In the genomic region with DNA sequence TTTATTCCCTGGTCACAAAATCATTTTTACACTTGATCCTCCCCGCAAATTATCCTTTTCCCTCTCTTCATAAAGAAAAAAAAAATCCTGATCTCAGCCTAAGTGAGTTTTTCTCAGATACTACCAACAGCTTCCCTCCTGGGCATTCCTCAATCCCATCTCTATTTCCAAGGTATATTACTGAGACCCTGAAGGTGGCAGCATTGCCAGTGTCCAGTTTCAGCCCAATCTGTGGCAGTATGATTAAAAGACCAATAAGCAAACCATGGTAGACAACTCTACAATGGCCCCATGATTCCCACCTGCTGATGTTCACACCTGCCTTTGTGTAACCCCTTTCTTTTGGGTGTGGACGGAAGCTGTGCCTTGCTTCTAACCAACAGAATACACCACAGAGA, we compare ENCODE assay signal across 29 cellular contexts. TPM values are rescaled to one million over a fixed set of nuclear protein-coding genes. Genes with fewer than 3 reads are reported as not detected.
DNase-seq lines count a peak whose midpoint lies in the region; ATAC-seq and TF ChIP-seq lines count a peak whose summit lies in the region.
"Had no signal": no experiment of that assay in that cellular context is flagged by ENCODE, and none has a peak within 500 bp of the region (broad histone marks: within the 10 kb centered on the region; RNA-seq: fewer than 3 reads in every experiment).

No MANE protein-coding gene starts in this region.

- POLR2A ChIA-PET in WTC11 (lab: Charles Lee): no interaction called here

- H3K4me1 Mint-ChIP-seq in WTC11: no peaks in the 10 kb centered on the region
- H3K4me1 Mint-ChIP-seq: activated B cell treated with CpG ODN at 0.5 μM for 24 hours; activated naive CD4-positive, alpha-beta T cell treated with anti-CD3 and anti-CD28 coated beads, Interleukin-2, amount 10 ng/mL, durations not matched to agents 7 days and 5 days had no signal

- CTCF ChIA-PET in WTC11 (lab: Charles Lee): interaction anchor here (1.9 kb wide), 1 partner anchor 35 kb away, joined by 5 read pairs; no protein-coding TSS in a partner anchor

- H3K9me3 Mint-ChIP-seq in WTC11: no peaks in the 10 kb centered on the region
- H3K9me3 Mint-ChIP-seq: activated B cell treated with CpG ODN at 0.5 μM for 24 hours; activated naive CD4-positive, alpha-beta T cell treated with anti-CD3 and anti-CD28 coated beads, Interleukin-2, amount 10 ng/mL, durations not matched to agents 7 days and 5 days; CD4-positive, alpha-beta memory T cell; stimulated activated naive B cell treated with anti-CD40 and anti-IgM and Interleukin-4, amounts not matched to agents 10 μg/mL and 1 μg/mL and 100 μg/mL, for 72 hours had no signal

- no peaks in the 10 kb centered on the region for H3K27me3 ChIP-seq in WERI-Rb-1 (ENCODE audit: insufficient read depth, low read depth, severe bottlenecking)
- H3K27me3 ChIP-seq: colonic mucosa, suprapubic skin, upper lobe of right lung had no signal

- DNase-seq in NCI-H146 treated with DMSO at 0.1 percent for 48 hours (lab: John Stamatoyannopoulos, UW; ENCODE audit: unreplicated experiment) (peak; percentile 97), WERI-Rb-1 (no peak), left lobe of liver (ENCODE audit: low spot score) (no peak), WTC11 (ENCODE audit: low spot score) (no peak), NCI-H187 (lab: John Stamatoyannopoulos, UW) (no peak), NAMALWA (ENCODE audit: low spot score) (no peak), mesenteric fat pad (ENCODE audit: low spot score) (no peak)
- DNase-seq: activated B cell treated with CpG ODN at 0.5 μM for 24 hours; activated CD4-positive, alpha-beta T cell treated with anti-CD3 and anti-CD28 coated beads, Interleukin-2, amount 50 U/mL, for 4 hours; activated naive CD4-positive, alpha-beta T cell treated with anti-CD3 and anti-CD28 coated beads, Interleukin-2, amount 10 ng/mL, durations not matched to agents 7 days and 5 days; amygdala; CD4-positive, alpha-beta memory T cell; colonic mucosa; DMS153; effector CD8-positive, alpha-beta T cell; erythroblast; foreskin melanocyte; mammary epithelial cell; NCI-H1105 treated with DMSO at 0.1 percent for 48 hours; NCI-H446 treated with DMSO at 0.1 percent for 48 hours; PC-9; SHP77; stimulated activated CD4-positive, alpha-beta T cell treated with anti-CD3 and anti-CD28 coated beads, Interleukin-15, amount 100 ng/mL, for 24 hours; stimulated activated naive B cell treated with anti-CD40 and anti-IgM and Interleukin-4, amounts not matched to agents 10 μg/mL and 1 μg/mL and 100 μg/mL, for 72 hours; SW 1271; T-helper 9 cell; upper lobe of right lung had no signal

- no peak overlapping the region for H3K27ac ChIP-seq in C4-2B
- H3K27ac ChIP-seq in WERI-Rb-1: no peak overlapping the region
- H3K27ac ChIP-seq: colonic mucosa, PC-9, suprapubic skin, upper lobe of right lung had no signal

- H3K4me3 ChIP-seq in WERI-Rb-1 (ENCODE audit: low read depth, low read length): no peak overlapping the region
- H3K4me3 ChIP-seq: colonic mucosa, PC-9, suprapubic skin, upper lobe of right lung had no signal

- TF ChIP-seq CTCF in C4-2B (conservative IDR thresholded peaks at IDR 0.05) (peak; percentile 12; the same call in 1 of the 2 replicates), WERI-Rb-1 (IDR thresholded peaks at IDR 0.05; ENCODE audit: low read depth, low read length) (0 out of 2 replicates have a peak, but pooled peaks have one; percentile 22), WTC11 (IDR thresholded peaks at IDR 0.05) (no peak)

- no peaks in the 10 kb centered on the region for H3K9me3 ChIP-seq in WERI-Rb-1 (ENCODE audit: severe bottlenecking)
- H3K9me3 ChIP-seq: colonic mucosa, suprapubic skin, upper lobe of right lung had no signal

- ATAC-seq in left lobe of liver: peak; percentile 34
- ATAC-seq in WTC11: no peak
- ATAC-seq: stimulated activated naive B cell treated with anti-CD40 and anti-IgM and Interleukin-4, amounts not matched to agents 10 μg/mL and 1 μg/mL and 100 μg/mL, for 72 hours had no signal

- H3K4me3 Mint-ChIP-seq in WTC11: no peak overlapping the region
- H3K4me3 Mint-ChIP-seq: activated B cell treated with CpG ODN at 0.5 μM for 24 hours; activated naive CD4-positive, alpha-beta T cell treated with anti-CD3 and anti-CD28 coated beads, Interleukin-2, amount 10 ng/mL, durations not matched to agents 7 days and 5 days; CD4-positive, alpha-beta memory T cell; stimulated activated naive B cell treated with anti-CD40 and anti-IgM and Interleukin-4, amounts not matched to agents 10 μg/mL and 1 μg/mL and 100 μg/mL, for 72 hours had no signal

- H3K27me3 Mint-ChIP-seq in WTC11 (ENCODE audit: low read depth): no peaks in the 10 kb centered on the region
- H3K27me3 Mint-ChIP-seq: activated B cell treated with CpG ODN at 0.5 μM for 24 hours; activated naive CD4-positive, alpha-beta T cell treated with anti-CD3 and anti-CD28 coated beads, Interleukin-2, amount 10 ng/mL, durations not matched to agents 7 days and 5 days; CD4-positive, alpha-beta memory T cell; stimulated activated naive B cell treated with anti-CD40 and anti-IgM and Interleukin-4, amounts not matched to agents 10 μg/mL and 1 μg/mL and 100 μg/mL, for 72 hours had no signal

- H3K36me3 Mint-ChIP-seq in WTC11: peaks cover 29% of the 10 kb centered on the region

- no peaks in the 10 kb centered on the region for H3K36me3 ChIP-seq in WERI-Rb-1

- no peak overlapping the region for H3K27ac Mint-ChIP-seq in WTC11
- H3K27ac Mint-ChIP-seq: activated B cell treated with CpG ODN at 0.5 μM for 24 hours; activated naive CD4-positive, alpha-beta T cell treated with anti-CD3 and anti-CD28 coated beads, Interleukin-2, amount 10 ng/mL, durations not matched to agents 7 days and 5 days; stimulated activated naive B cell treated with anti-CD40 and anti-IgM and Interleukin-4, amounts not matched to agents 10 μg/mL and 1 μg/mL and 100 μg/mL, for 72 hours had no signal

TF ChIP-seq in WTC11, 78 proteins besides CTCF, POLR2A, EP300 and RAD21:
- no peak for TF ChIP-seq IRF2 (CRISPR knock-in tag; IDR thresholded peaks at IDR 0.05; ENCODE audit: borderline replicate concordance, low read depth)
- TF ChIP-seq, protein P1, sequence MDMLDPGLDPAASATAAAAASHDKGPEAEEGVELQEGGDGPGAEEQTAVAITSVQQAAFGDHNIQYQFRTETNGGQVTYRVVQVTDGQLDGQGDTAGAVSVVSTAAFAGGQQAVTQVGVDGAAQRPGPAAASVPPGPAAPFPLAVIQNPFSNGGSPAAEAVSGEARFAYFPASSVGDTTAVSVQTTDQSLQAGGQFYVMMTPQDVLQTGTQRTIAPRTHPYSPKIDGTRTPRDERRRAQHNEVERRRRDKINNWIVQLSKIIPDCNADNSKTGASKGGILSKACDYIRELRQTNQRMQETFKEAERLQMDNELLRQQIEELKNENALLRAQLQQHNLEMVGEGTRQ (CRISPR knock-in tag; IDR thresholded peaks at IDR 0.05): no peak
- TF ChIP-seq ZNF317 (CRISPR knock-in tag; IDR thresholded peaks at IDR 0.05; ENCODE audit: borderline replicate concordance, low read depth): no peak
TF ChIP-seq in WTC11: peak in this region for 0.

RNA-seq across cellular contexts. Expression of gene CCDC93, which starts 45.1 kb away (rescaled TPM):
- total RNA-seq in left lobe of liver (12.1 TPM), WTC11 (2021) (14.0 to 16.9 TPM (median 16.4 TPM) in 3 replicates), mesenteric fat pad (40.1 TPM)
